ENCODE assay signal across 31 cellular contexts in the genomic region with DNA sequence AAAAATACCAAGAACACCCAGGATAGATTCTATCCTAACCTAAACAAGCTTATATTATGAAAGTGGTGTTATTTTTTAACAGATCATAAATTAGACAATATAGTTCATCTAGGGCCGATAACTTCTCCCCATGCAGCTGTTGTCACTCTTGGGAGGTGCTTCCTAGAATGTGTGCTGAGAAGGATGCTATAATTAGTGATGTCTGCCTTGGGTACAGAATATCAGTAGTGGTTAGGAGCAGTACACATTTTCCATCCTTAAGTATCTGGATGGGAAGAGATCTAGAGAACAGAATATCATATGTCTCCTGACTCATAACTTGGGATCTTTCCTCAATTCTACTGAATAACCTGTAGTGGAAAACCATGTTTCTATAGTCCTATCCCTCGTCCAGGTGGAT.
"Had no signal": no experiment of that assay in that cellular context is flagged by ENCODE, and none has a peak within 500 bp of the region (broad histone marks: within the 10 kb centered on the region; RNA-seq: fewer than 3 reads in every experiment).

No MANE protein-coding gene starts in this region.

- H3K9me3 ChIP-seq: MG63, SJSA1, SK-N-SH had no signal

- ATAC-seq: Panc1 had no signal

- DNase-seq: Karpas-422, MG63, NCI-H1048, NCI-H1092 treated with DMSO at 0.1 percent for 48 hours, NCI-H1105 treated with DMSO at 0.1 percent for 48 hours, NCI-H1417, NCI-H1436, NCI-H146, NCI-H1694, NCI-H187, NCI-H1930, NCI-H2029 treated with DMSO at 0.1 percent for 48 hours, NCI-H2081 treated with DMSO at 0.1 percent for 48 hours, NCI-H2107, NCI-H2171, NCI-H226, NCI-H446 treated with DMSO at 0.1 percent for 48 hours, NCI-H510A, NCI-H524, NCI-H526, NCI-H69, NCI-H748 treated with DMSO at 0.1 percent for 48 hours, NCI-H82, PC-9, Right ventricle myocardium superior, SHP77 treated with DMSO at 0.1 percent for 48 hours, SK-N-SH, SW 1271 had no signal

- H3K27me3 ChIP-seq: MG63, SJSA1 had no signal

- H3K36me3 ChIP-seq: MG63, SJSA1 had no signal

- H3K4me3 ChIP-seq: MG63, PC-9, SJSA1 had no signal

- H3K27ac ChIP-seq: KMS-11, PC-9, SJSA1 had no signal

- H3K4me1 ChIP-seq: SJSA1 had no signal
